Comparison of ENCODE assay signal across 2 cellular contexts in the genomic region with DNA sequence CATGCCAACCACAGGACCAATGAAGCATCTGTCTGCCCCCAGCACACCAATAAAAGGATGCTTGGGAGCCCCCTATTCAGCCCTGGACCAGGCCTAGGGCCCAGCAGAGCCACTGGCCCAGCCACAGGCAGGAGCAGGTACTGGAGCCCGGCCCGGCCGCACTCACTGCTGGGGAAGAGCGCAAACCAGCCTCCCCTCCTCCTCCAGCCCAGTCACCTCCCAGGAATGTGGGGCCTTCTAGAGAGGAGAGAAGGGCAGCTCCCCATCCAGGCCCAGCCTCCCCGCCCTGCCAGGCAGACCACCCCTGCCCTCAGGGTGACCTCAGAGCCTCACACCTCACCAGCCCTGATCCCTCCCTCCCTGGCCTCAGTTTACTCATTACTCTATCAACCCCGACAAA.
TF ChIP-seq lines count a peak whose summit lies in the region.

No MANE protein-coding gene starts in this region.

TF ChIP-seq in HepG2, 621 proteins besides CTCF, POLR2A, EP300 and RAD21:
- TF ChIP-seq CBX2 (IDR thresholded peaks at IDR 0.05; ENCODE audit: low read depth, low read length) (no peak), CBX2 (CRISPR knock-in tag; IDR thresholded peaks at IDR 0.05; ENCODE audit: low read depth) (no peak), MEIS2 (CRISPR knock-in tag; IDR thresholded peaks at IDR 0.05) (no peak), PAXIP1 (CRISPR knock-in tag; conservative IDR thresholded peaks at IDR 0.05) (no peak), PTBP1 (IDR thresholded peaks at IDR 0.05; ENCODE audit: low read depth, low read length, poor library complexity, severe bottlenecking) (no peak), GATAD1 (CRISPR knock-in tag; IDR thresholded peaks at IDR 0.05) (no peak), POLR2G (IDR thresholded peaks at IDR 0.05; ENCODE audit: low read depth, low read length) (no peak), FOSL2 (CRISPR knock-in tag; IDR thresholded peaks at IDR 0.05) (peak; percentile 56), ZBTB33 (CRISPR knock-in tag; IDR thresholded peaks at IDR 0.05) (peak; percentile 20; the same call in 1 of the 2 replicates), EEA1 (CRISPR knock-in tag; IDR thresholded peaks at IDR 0.05; ENCODE audit: borderline replicate concordance) (no peak), GATAD2A (CRISPR knock-in tag; IDR thresholded peaks at IDR 0.05) (no peak)
- TF ChIP-seq, protein P1, sequence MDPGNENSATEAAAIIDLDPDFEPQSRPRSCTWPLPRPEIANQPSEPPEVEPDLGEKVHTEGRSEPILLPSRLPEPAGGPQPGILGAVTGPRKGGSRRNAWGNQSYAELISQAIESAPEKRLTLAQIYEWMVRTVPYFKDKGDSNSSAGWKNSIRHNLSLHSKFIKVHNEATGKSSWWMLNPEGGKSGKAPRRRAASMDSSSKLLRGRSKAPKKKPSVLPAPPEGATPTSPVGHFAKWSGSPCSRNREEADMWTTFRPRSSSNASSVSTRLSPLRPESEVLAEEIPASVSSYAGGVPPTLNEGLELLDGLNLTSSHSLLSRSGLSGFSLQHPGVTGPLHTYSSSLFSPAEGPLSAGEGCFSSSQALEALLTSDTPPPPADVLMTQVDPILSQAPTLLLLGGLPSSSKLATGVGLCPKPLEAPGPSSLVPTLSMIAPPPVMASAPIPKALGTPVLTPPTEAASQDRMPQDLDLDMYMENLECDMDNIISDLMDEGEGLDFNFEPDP (CRISPR knock-in tag; conservative IDR thresholded peaks at IDR 0.05) = 0 out of 2 replicates have a peak, but pooled peaks have one; percentile 50

TF ChIP-seq in HEK293T, 16 proteins besides CTCF, POLR2A, EP300 and RAD21:
- no peak for TF ChIP-seq SUZ12 (IDR thresholded peaks at IDR 0.05)
- TF ChIP-seq HDGF (IDR thresholded peaks at IDR 0.05; ENCODE audit: borderline replicate concordance) = no peak
- TF ChIP-seq LEF1 (IDR thresholded peaks at IDR 0.05; ENCODE audit: borderline replicate concordance) = no peak
- TF ChIP-seq SP1 (IDR thresholded peaks at IDR 0.05) = no peak
- no peak for TF ChIP-seq NFRKB (IDR thresholded peaks at IDR 0.05)
- TF ChIP-seq TARDBP (IDR thresholded peaks at IDR 0.05) = no peak
- TF ChIP-seq BHLHE40 (IDR thresholded peaks at IDR 0.05; ENCODE audit: borderline replicate concordance) = no peak
- TF ChIP-seq FOXM1 (IDR thresholded peaks at IDR 0.05; ENCODE audit: borderline replicate concordance) = no peak
- TF ChIP-seq, protein P2, sequence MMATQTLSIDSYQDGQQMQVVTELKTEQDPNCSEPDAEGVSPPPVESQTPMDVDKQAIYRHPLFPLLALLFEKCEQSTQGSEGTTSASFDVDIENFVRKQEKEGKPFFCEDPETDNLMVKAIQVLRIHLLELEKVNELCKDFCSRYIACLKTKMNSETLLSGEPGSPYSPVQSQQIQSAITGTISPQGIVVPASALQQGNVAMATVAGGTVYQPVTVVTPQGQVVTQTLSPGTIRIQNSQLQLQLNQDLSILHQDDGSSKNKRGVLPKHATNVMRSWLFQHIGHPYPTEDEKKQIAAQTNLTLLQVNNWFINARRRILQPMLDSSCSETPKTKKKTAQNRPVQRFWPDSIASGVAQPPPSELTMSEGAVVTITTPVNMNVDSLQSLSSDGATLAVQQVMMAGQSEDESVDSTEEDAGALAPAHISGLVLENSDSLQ (IDR thresholded peaks at IDR 0.05) = no peak
